In genomic region chr11:43574949-43575915, GRCh38 we compare ENCODE assay signal across 8 cellular contexts.
DNase-seq lines count a peak whose midpoint lies in the region; FAIRE-seq and TF ChIP-seq lines count a peak whose summit lies in the region.

No MANE protein-coding gene starts in this region.

- H3K4me3 ChIP-seq in SJCRH30 (peak overlapping the region; percentile 54), fibroblast of the aortic adventitia (ENCODE audit: low read depth, low read length) (peak overlapping the region; percentile 55), osteoblast (ENCODE audit: insufficient read depth, low read length) (peak overlapping the region; percentile 60)

- CTCF ChIA-PET in activated CD4-positive, alpha-beta memory T cell treated with anti-CD3 and anti-CD28 coated beads for 36 hours (lab: Charles Lee) = interaction anchor here (1.8 to 4.7 kb wide), 2 partner anchors 8 to 71 kb away, joined by 4 to 28 read pairs; no protein-coding TSS in a partner anchor
- CTCF ChIA-PET in activated CD4-positive, alpha-beta memory T cell treated with anti-CD3 and anti-CD28 coated beads, Interleukin-2, amount 10 ng/mL, durations not matched to agents 7 days and 5 days (lab: Charles Lee) = interaction anchor here (1.0 to 1.9 kb wide), 4 partner anchors 10 to 277 kb away, joined by 3 to 5 read pairs (median 4); no protein-coding TSS in a partner anchor

- H3K27ac Mint-ChIP-seq in activated CD4-positive, alpha-beta memory T cell treated with anti-CD3 and anti-CD28 coated beads for 36 hours = no peak overlapping the region
- no peak overlapping the region for H3K27ac Mint-ChIP-seq in activated CD4-positive, alpha-beta memory T cell treated with anti-CD3 and anti-CD28 coated beads, Interleukin-2, amount 10 ng/mL, durations not matched to agents 7 days and 5 days

- TF ChIP-seq POLR2A in GM12891 (IDR thresholded peaks at IDR 0.05; ENCODE audit: low read depth, low read length) = no peak

- H3K27me3 Mint-ChIP-seq in activated CD4-positive, alpha-beta memory T cell treated with anti-CD3 and anti-CD28 coated beads for 36 hours = peaks cover 81% of the 10 kb centered on the region
- H3K27me3 Mint-ChIP-seq in activated CD4-positive, alpha-beta memory T cell treated with anti-CD3 and anti-CD28 coated beads, Interleukin-2, amount 10 ng/mL, durations not matched to agents 7 days and 5 days = peaks cover 85% of the 10 kb centered on the region

- H3K4me3 Mint-ChIP-seq in activated CD4-positive, alpha-beta memory T cell treated with anti-CD3 and anti-CD28 coated beads for 36 hours = no peak overlapping the region
- no peak overlapping the region for H3K4me3 Mint-ChIP-seq in activated CD4-positive, alpha-beta memory T cell treated with anti-CD3 and anti-CD28 coated beads, Interleukin-2, amount 10 ng/mL, durations not matched to agents 7 days and 5 days

- DNase-seq in activated CD4-positive, alpha-beta memory T cell treated with anti-CD3 and anti-CD28 coated beads for 36 hours = peak; percentile 32
- no peak for DNase-seq in activated CD4-positive, alpha-beta memory T cell treated with anti-CD3 and anti-CD28 coated beads, Interleukin-2, amount 10 ng/mL, durations not matched to agents 7 days and 5 days
- DNase-seq in SJCRH30 = peak; percentile 75 to 77
- peak; percentile 57 for DNase-seq in fibroblast of the aortic adventitia (ENCODE audit: low read depth)
- DNase-seq in osteoblast (ENCODE audit: insufficient read length, low spot score, missing footprints) = peak; percentile 91
- DNase-seq in GM12891 (ENCODE audit: insufficient read length, low spot score) = no peak
- no peak for DNase-seq in activated CD4-positive, CD25-positive, alpha-beta regulatory T cell treated with anti-CD3 and anti-CD28 coated beads, Interleukin-2, amount 50 U/mL, for 72 hours
- DNase-seq in NCI-H128 (lab: John Stamatoyannopoulos, UW; ENCODE audit: unreplicated experiment) = no peak

- no peaks in the 10 kb centered on the region for H3K79me2 ChIP-seq in osteoblast (ENCODE audit: insufficient read depth, low read length)

- peak overlapping the region; percentile 82 for H3K4me2 ChIP-seq in osteoblast (ENCODE audit: insufficient read depth, low read length)

- H3K4me1 Mint-ChIP-seq in activated CD4-positive, alpha-beta memory T cell treated with anti-CD3 and anti-CD28 coated beads for 36 hours (ENCODE audit: low read depth) = peaks cover 26% of the 10 kb centered on the region
- peaks cover 25% of the 10 kb centered on the region for H3K4me1 Mint-ChIP-seq in activated CD4-positive, alpha-beta memory T cell treated with anti-CD3 and anti-CD28 coated beads, Interleukin-2, amount 10 ng/mL, durations not matched to agents 7 days and 5 days

- TF ChIP-seq CTCF in fibroblast of the aortic adventitia (IDR thresholded peaks at IDR 0.05; ENCODE audit: insufficient read depth, low read length) (no peak), osteoblast (IDR thresholded peaks at IDR 0.05; ENCODE audit: extremely low read depth, low read depth, low read length) (no peak)

- no peak for FAIRE-seq in GM12891 (lab: Jason Lieb, UNC)

- H3K27me3 ChIP-seq in SJCRH30 (0 out of 2 replicates have a peak, but pooled peaks cover 3% of the 10 kb centered on the region), osteoblast (ENCODE audit: insufficient read depth, low read length) (peaks cover 85% of the 10 kb centered on the region)

- intact Hi-C loops in activated CD4-positive, alpha-beta memory T cell treated with anti-CD3 and anti-CD28 coated beads for 36 hours (cut with micrococcal nuclease) = loop anchor here (5.0 to 10.0 kb wide), 2 partner anchors 257 to 740 kb away; partner anchors contain the start of gene ALX4

- POLR2A ChIA-PET in activated CD4-positive, alpha-beta memory T cell treated with anti-CD3 and anti-CD28 coated beads for 36 hours (lab: Charles Lee) = interaction anchor here (0.7 kb wide), 1 partner anchor 229 kb away, joined by 3 read pairs; no protein-coding TSS in a partner anchor
- POLR2A ChIA-PET in activated CD4-positive, alpha-beta memory T cell treated with anti-CD3 and anti-CD28 coated beads, Interleukin-2, amount 10 ng/mL, durations not matched to agents 7 days and 5 days (lab: Charles Lee) = no interaction called here

- peaks cover 2% of the 10 kb centered on the region for H3K36me3 Mint-ChIP-seq in activated CD4-positive, alpha-beta memory T cell treated with anti-CD3 and anti-CD28 coated beads for 36 hours
- peaks cover 8% of the 10 kb centered on the region for H3K36me3 Mint-ChIP-seq in activated CD4-positive, alpha-beta memory T cell treated with anti-CD3 and anti-CD28 coated beads, Interleukin-2, amount 10 ng/mL, durations not matched to agents 7 days and 5 days (ENCODE audit: low read depth)

- H3K9me3 ChIP-seq in SJCRH30 (replicated peaks) (no peaks in the 10 kb centered on the region), osteoblast (ENCODE audit: low read depth, low read length) (no peaks in the 10 kb centered on the region)

- H4K20me1 ChIP-seq in osteoblast (ENCODE audit: insufficient read depth, low read length) = peaks cover 3% of the 10 kb centered on the region

- H2AFZ ChIP-seq in osteoblast (ENCODE audit: low read length) = peak overlapping the region; percentile 0

- no peaks in the 10 kb centered on the region for H3K36me3 ChIP-seq in SJCRH30
- no peaks in the 10 kb centered on the region for H3K36me3 ChIP-seq in osteoblast (ENCODE audit: insufficient read depth, low read length)

- H3K27ac ChIP-seq in SJCRH30 (no peak overlapping the region), osteoblast (ENCODE audit: low read depth, low read length) (no peak overlapping the region)

- peaks cover 8% of the 10 kb centered on the region; the same call in 1 of the 2 replicates for H3K4me1 ChIP-seq in SJCRH30
- H3K4me1 ChIP-seq in osteoblast (ENCODE audit: insufficient read depth, low read length) = peaks cover 28% of the 10 kb centered on the region

- no peaks in the 10 kb centered on the region for H3K9me3 Mint-ChIP-seq in activated CD4-positive, alpha-beta memory T cell treated with anti-CD3 and anti-CD28 coated beads for 36 hours
- H3K9me3 Mint-ChIP-seq in activated CD4-positive, alpha-beta memory T cell treated with anti-CD3 and anti-CD28 coated beads, Interleukin-2, amount 10 ng/mL, durations not matched to agents 7 days and 5 days = no peaks in the 10 kb centered on the region

TF ChIP-seq in GM12891, 5 proteins besides CTCF, POLR2A, EP300 and RAD21:
- TF ChIP-seq SPI1 (IDR thresholded peaks at IDR 0.05; ENCODE audit: low read depth, low read length) (no peak), TAF1 (IDR thresholded peaks at IDR 0.05; ENCODE audit: low read depth, low read length) (no peak), POU2F2 (IDR thresholded peaks at IDR 0.05; ENCODE audit: low read depth, low read length) (no peak), PAX5 (IDR thresholded peaks at IDR 0.05; ENCODE audit: insufficient read depth, low read length, severe bottlenecking) (no peak), POLR2AphosphoS5 (IDR thresholded peaks at IDR 0.05; ENCODE audit: low read depth, low read length) (no peak)

Comparison
In these comparisons a context has a peak if more than half of its experiments do, and no peak if none do; other contexts are left out.
1. DNase-seq: peak in activated CD4-positive, alpha-beta memory T cell treated with anti-CD3 and anti-CD28 coated beads for 36 hours (single experiment), SJCRH30 (2 of 2), fibroblast of the aortic adventitia (single experiment) and osteoblast (single experiment); none in activated CD4-positive, alpha-beta memory T cell treated with anti-CD3 and anti-CD28 coated beads, Interleukin-2, amount 10 ng/mL, durations not matched to agents 7 days and 5 days (single experiment), GM12891 (single experiment), activated CD4-positive, CD25-positive, alpha-beta regulatory T cell treated with anti-CD3 and anti-CD28 coated beads, Interleukin-2, amount 50 U/mL, for 72 hours (single experiment) and NCI-H128 (single experiment).
2. Peak in every context shown above with its lines, with median percentiles within 50 percentile points of each other: H3K4me3 ChIP-seq.